1 cellular context compared by ENCODE assay signal in the genomic region with DNA sequence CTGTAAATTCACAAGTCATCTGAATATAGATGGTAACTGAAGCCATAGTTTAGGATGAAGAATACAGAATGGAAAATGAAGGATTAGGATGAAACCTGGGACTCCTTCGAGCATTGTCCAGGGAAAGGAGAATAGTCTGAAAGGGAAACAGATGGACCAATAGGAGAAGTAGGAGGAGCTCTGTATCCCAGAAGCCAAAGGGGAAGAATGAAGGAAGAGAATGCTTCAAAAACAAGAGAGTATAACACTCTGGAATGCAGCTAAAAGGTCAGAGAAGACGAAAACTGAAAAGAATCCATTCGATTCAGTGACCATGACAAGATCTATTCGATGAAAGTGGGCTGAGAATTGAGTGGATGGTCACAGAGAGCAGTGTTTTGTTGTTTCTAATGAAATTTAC.
TF ChIP-seq lines count a peak whose summit lies in the region.

No MANE protein-coding gene starts in this region.

TF ChIP-seq in SK-N-SH, 30 proteins besides CTCF, POLR2A, EP300 and RAD21 (continued from another document):
- no peak for TF ChIP-seq TAF1 (IDR thresholded peaks at IDR 0.05; ENCODE audit: borderline replicate concordance, low read depth, low read length)
- no peak for TF ChIP-seq CHD2 (IDR thresholded peaks at IDR 0.05; ENCODE audit: low read length, partially characterized antibody)
- TF ChIP-seq JUND (IDR thresholded peaks at IDR 0.05), result no peak
- TF ChIP-seq POLR2AphosphoS5 (IDR thresholded peaks at IDR 0.05; ENCODE audit: low read depth, low read length), result no peak; the same call in none of the 2 replicates
TF ChIP-seq in SK-N-SH: peak in this region for 0.
